ENCODE assay signal across 25 cellular contexts in genomic region chr4:90000995-90001394, GRCh38.
"Had no signal": no experiment of that assay in that cellular context is flagged by ENCODE, and none has a peak within 500 bp of the region (broad histone marks: within the 10 kb centered on the region; RNA-seq: fewer than 3 reads in every experiment).

No MANE protein-coding gene starts in this region.

- H3K27ac ChIP-seq: cardiac muscle cell, esophagus muscularis mucosa, heart right ventricle, left ventricle myocardium inferior, right atrium auricular region, suprapubic skin, transverse colon, uterus, WERI-Rb-1 had no signal

- H3K4me3 ChIP-seq: cardiac muscle cell, esophagus muscularis mucosa, heart right ventricle, left ventricle myocardium inferior, right atrium auricular region, suprapubic skin, transverse colon, uterus had no signal

- H3K27me3 ChIP-seq: cardiac muscle cell, esophagus muscularis mucosa, heart right ventricle, right atrium auricular region, suprapubic skin, transverse colon, uterus had no signal

- DNase-seq: activated CD4-positive, alpha-beta T cell treated with anti-CD3 and anti-CD28 coated beads for 1 hour; activated CD4-positive, alpha-beta T cell treated with anti-CD3 and anti-CD28 coated beads, Interleukin-2, amount 50 U/mL, for 4 hours; activated gamma-delta T cell treated with Interleukin-2 at 50 U/mL for 16 hours; dermis blood vessel endothelial cell; effector memory CD4-positive, alpha-beta T cell; heart right ventricle; immature natural killer cell; kidney glomerular epithelial cell; left ventricle myocardium inferior; mammary epithelial cell; stimulated activated CD4-positive, alpha-beta T cell treated with anti-CD3 and anti-CD28 coated beads, Interleukin-12 subunit alpha, Interleukin-12 subunit beta, amount 100 ng/mL, for 4 hours; stimulated activated CD4-positive, alpha-beta T cell treated with anti-CD3 and anti-CD28 coated beads, Interleukin-1b, Interleukin-23, amount 100 ng/mL, for 48 hours; stimulated activated CD8-positive, alpha-beta memory T cell treated with anti-CD3 and anti-CD28 coated beads, Interleukin-4, amount 100 ng/mL, for 48 hours; stimulated activated naive CD8-positive, alpha-beta T cell treated with anti-CD3 and anti-CD28 coated beads, Interleukin-15, amount 100 ng/mL, for 72 hours; transverse colon; uterus; WERI-Rb-1 had no signal

- ATAC-seq: heart right ventricle; stimulated activated naive CD8-positive, alpha-beta T cell treated with anti-CD3 and anti-CD28 coated beads, Interleukin-15, amount 100 ng/mL, for 72 hours had no signal

- H3K4me1 ChIP-seq: esophagus muscularis mucosa, heart right ventricle, right atrium auricular region, suprapubic skin, transverse colon, uterus had no signal

- H3K27ac Mint-ChIP-seq: activated naive CD8-positive, alpha-beta T cell; activated T-helper 1 cell treated with anti-CD3 and anti-CD28 coated beads, Interleukin-12 subunit alpha, Interleukin-12 subunit beta, Interleukin-2, Interleukin-4 antibody, amounts not matched to agents 30 ng/mL and 10 ng/mL and 1 ng/mL, durations not matched to agents 14 hours and 24 hours and 36 hours; immature natural killer cell; progenitor cell of endocrine pancreas; stimulated activated naive CD8-positive, alpha-beta T cell treated with anti-CD3 and anti-CD28 coated beads, Interleukin-15, amount 100 ng/mL, for 72 hours had no signal

- H3K27me3 Mint-ChIP-seq: progenitor cell of endocrine pancreas had no signal

- H3K4me1 Mint-ChIP-seq: immature natural killer cell; stimulated activated naive CD8-positive, alpha-beta T cell treated with anti-CD3 and anti-CD28 coated beads, Interleukin-15, amount 100 ng/mL, for 72 hours had no signal

- FAIRE-seq: endothelial cell of umbilical vein had no signal

- H3K9me3 ChIP-seq: esophagus muscularis mucosa, heart right ventricle, left ventricle myocardium inferior, right atrium auricular region, suprapubic skin, transverse colon, uterus had no signal

- H3K36me3 Mint-ChIP-seq: activated naive CD8-positive, alpha-beta T cell; immature natural killer cell had no signal

- H3K9me3 Mint-ChIP-seq: activated T-helper 1 cell treated with anti-CD3 and anti-CD28 coated beads, Interleukin-12 subunit alpha, Interleukin-12 subunit beta, Interleukin-2, Interleukin-4 antibody, amounts not matched to agents 30 ng/mL and 10 ng/mL and 1 ng/mL, durations not matched to agents 14 hours and 24 hours and 36 hours; stimulated activated naive CD8-positive, alpha-beta T cell treated with anti-CD3 and anti-CD28 coated beads, Interleukin-15, amount 100 ng/mL, for 72 hours had no signal

- H3K4me3 Mint-ChIP-seq: activated naive CD8-positive, alpha-beta T cell; activated T-helper 1 cell treated with anti-CD3 and anti-CD28 coated beads, Interleukin-12 subunit alpha, Interleukin-12 subunit beta, Interleukin-2, Interleukin-4 antibody, amounts not matched to agents 30 ng/mL and 10 ng/mL and 1 ng/mL, durations not matched to agents 14 hours and 24 hours and 36 hours; immature natural killer cell; stimulated activated naive CD8-positive, alpha-beta T cell treated with anti-CD3 and anti-CD28 coated beads, Interleukin-15, amount 100 ng/mL, for 72 hours had no signal

- H3K36me3 ChIP-seq: cardiac muscle cell, esophagus muscularis mucosa, heart right ventricle, left ventricle myocardium inferior, right atrium auricular region, suprapubic skin, transverse colon, uterus, WERI-Rb-1 had no signal
